ENCODE assay signal across 15 cellular contexts in genomic region chr4:153611679-153612078, GRCh38.
DNase-seq lines count a peak whose midpoint lies in the region; ATAC-seq, FAIRE-seq and TF ChIP-seq lines count a peak whose summit lies in the region.
"Had no signal": no experiment of that assay in that cellular context is flagged by ENCODE, and none has a peak within 500 bp of the region (broad histone marks: within the 10 kb centered on the region; RNA-seq: fewer than 3 reads in every experiment).

No MANE protein-coding gene starts in this region.

- H3K36me3 Mint-ChIP-seq in CD4-positive, alpha-beta T cell (ENCODE audit: low read depth): peaks cover 96% of the 10 kb centered on the region
- peaks cover 77% of the 10 kb centered on the region for H3K36me3 Mint-ChIP-seq in stimulated activated effector memory CD8-positive, alpha-beta T cell treated with anti-CD3 and anti-CD28 coated beads, Interleukin-12 subunit alpha, Interleukin-12 subunit beta, amount 100 ng/mL, for 72 hours

- H3K4me3 ChIP-seq in bronchial epithelial cell (ENCODE audit: low read depth, low read length) (no peak overlapping the region), HepG2 (replicated peaks in 1 of 3; ENCODE audit: insufficient read depth in 1 of 3, low read depth in 2 of 3, low read length in 3 of 3) (no peak overlapping the region), SJCRH30 (no peak overlapping the region)
- H3K4me3 ChIP-seq: psoas muscle, thoracic aorta had no signal

- no peak for DNase-seq in CD4-positive, alpha-beta T cell
- peak; percentile 46 for DNase-seq in HS-5 (ENCODE audit: low read depth)
- peak; percentile 40 for DNase-seq in bronchial epithelial cell (ENCODE audit: low read depth)
- peak; percentile 26 for DNase-seq in kidney tubule cell (ENCODE audit: low spot score)
- no peak for DNase-seq in HepG2 (ENCODE audit: low spot score)
- DNase-seq in stimulated activated effector memory CD8-positive, alpha-beta T cell treated with anti-CD3 and anti-CD28 coated beads, Interleukin-12 subunit alpha, Interleukin-12 subunit beta, amount 100 ng/mL, for 72 hours (ENCODE audit: low spot score in 2 of 2): no peak
- no peak for DNase-seq in SJCRH30
- DNase-seq: aorta, left ventricle myocardium superior, NCI-H187, NCI-H524, psoas muscle had no signal

- H3K4me2 ChIP-seq in HepG2 (ENCODE audit: low read depth, low read length): no peak overlapping the region

- H3K27ac Mint-ChIP-seq in CD4-positive, alpha-beta T cell: peak overlapping the region; percentile 41
- no peak overlapping the region for H3K27ac Mint-ChIP-seq in stimulated activated effector memory CD8-positive, alpha-beta T cell treated with anti-CD3 and anti-CD28 coated beads, Interleukin-12 subunit alpha, Interleukin-12 subunit beta, amount 100 ng/mL, for 72 hours
- H3K27ac Mint-ChIP-seq: nephron had no signal

- no peaks in the 10 kb centered on the region for H3K79me2 ChIP-seq in HepG2 (ENCODE audit: insufficient read depth, low read length)

- H3K36me3 ChIP-seq in bronchial epithelial cell (ENCODE audit: control insufficient read depth, insufficient read depth, low read length) (no peaks in the 10 kb centered on the region), HepG2 (replicated peaks in 1 of 2; ENCODE audit: control insufficient read depth in 1 of 2, insufficient read depth in 2 of 2, low read length in 2 of 2) (no peaks in the 10 kb centered on the region), SJCRH30 (peaks cover 70% of the 10 kb centered on the region)

- no peaks in the 10 kb centered on the region for H3K27me3 Mint-ChIP-seq in CD4-positive, alpha-beta T cell

- WGBS in HepG2 (ENCODE audit: low lambda C conversion rate): 74% methylated on average over 3 of the region's 3 CpGs

- no peak for TF ChIP-seq CTCF in CD4-positive, alpha-beta T cell (IDR thresholded peaks at IDR 0.05)
- TF ChIP-seq CTCF in bronchial epithelial cell (IDR thresholded peaks at IDR 0.05; ENCODE audit: insufficient read depth, low read length, severe bottlenecking) (no peak), HepG2 (CRISPR knock-in tag; IDR thresholded peaks at IDR 0.05) (no peak)

- no peaks in the 10 kb centered on the region for H3K9me3 ChIP-seq in CD4-positive, alpha-beta T cell (ENCODE audit: control insufficient read depth, low read length)
- H3K9me3 ChIP-seq in HepG2 (ENCODE audit: low read length): no peaks in the 10 kb centered on the region
- no peaks in the 10 kb centered on the region; the same call in 1 of the 2 replicates for H3K9me3 ChIP-seq in SJCRH30 (replicated peaks)
- H3K9me3 ChIP-seq: psoas muscle, thoracic aorta had no signal

- TF ChIP-seq POLR2A in HepG2 (IDR thresholded peaks at IDR 0.05; ENCODE audit: insufficient read depth in 1 of 2, low read depth in 2 of 2, low read length in 2 of 2): no peak

- BruUV-seq in HepG2 (replicated peaks; lab: Mats Ljungman, UMichigan): no TSS peak

- H3K4me1 Mint-ChIP-seq in CD4-positive, alpha-beta T cell (ENCODE audit: low read depth): peaks cover 58% of the 10 kb centered on the region
- H3K4me1 Mint-ChIP-seq in stimulated activated effector memory CD8-positive, alpha-beta T cell treated with anti-CD3 and anti-CD28 coated beads, Interleukin-12 subunit alpha, Interleukin-12 subunit beta, amount 100 ng/mL, for 72 hours: peaks cover 36% of the 10 kb centered on the region
- H3K4me1 Mint-ChIP-seq: nephron had no signal

- CTCF ChIA-PET in CD4-positive, alpha-beta T cell (lab: Charles Lee): no interaction called here
- CTCF ChIA-PET in HepG2 (lab: Yijun Ruan, JAX; ENCODE audit: low intra/inter-chr PET ratio, low total read pairs): no interaction called here

- TF ChIP-seq RAD21 in HepG2 (CRISPR knock-in tag; IDR thresholded peaks at IDR 0.05): no peak

- POLR2A ChIA-PET in CD4-positive, alpha-beta T cell (lab: Charles Lee): no interaction called here
- POLR2A ChIA-PET in HepG2 (lab: Yijun Ruan, JAX): no interaction called here

- H3K9me3 Mint-ChIP-seq in CD4-positive, alpha-beta T cell: no peaks in the 10 kb centered on the region
- no peaks in the 10 kb centered on the region for H3K9me3 Mint-ChIP-seq in stimulated activated effector memory CD8-positive, alpha-beta T cell treated with anti-CD3 and anti-CD28 coated beads, Interleukin-12 subunit alpha, Interleukin-12 subunit beta, amount 100 ng/mL, for 72 hours
- H3K9me3 Mint-ChIP-seq: nephron had no signal

- no peak for ATAC-seq in CD4-positive, alpha-beta T cell (ENCODE audit: poor library complexity)
- ATAC-seq in GM18909 (IDR thresholded peaks at IDR 0.05; ENCODE audit: poor library complexity, unreplicated experiment): no peak
- no peak for ATAC-seq in HepG2
- ATAC-seq in stimulated activated effector memory CD8-positive, alpha-beta T cell treated with anti-CD3 and anti-CD28 coated beads, Interleukin-12 subunit alpha, Interleukin-12 subunit beta, amount 100 ng/mL, for 72 hours: no peak
- ATAC-seq: left ventricle myocardium superior, psoas muscle had no signal

- H3K9ac ChIP-seq in HepG2 (ENCODE audit: insufficient read depth, low read depth, low read length): no peak overlapping the region

- no peaks in the 10 kb centered on the region for H3K27me3 ChIP-seq in CD4-positive, alpha-beta T cell (ENCODE audit: control insufficient read depth, insufficient read depth, low read length)
- H3K27me3 ChIP-seq in bronchial epithelial cell (ENCODE audit: control insufficient read depth, insufficient read depth, low read length): no peaks in the 10 kb centered on the region
- H3K27me3 ChIP-seq in HepG2 (ENCODE audit: control insufficient read depth in 1 of 2, insufficient read depth in 2 of 2, low read length in 2 of 2): no peaks in the 10 kb centered on the region
- H3K27me3 ChIP-seq in SJCRH30: no peaks in the 10 kb centered on the region

- no peaks in the 10 kb centered on the region for H4K20me1 ChIP-seq in HepG2 (ENCODE audit: insufficient read depth, low read length)

- H3K4me1 ChIP-seq in HepG2 (ENCODE audit: insufficient read depth, low read length) (no peaks in the 10 kb centered on the region), SJCRH30 (no peaks in the 10 kb centered on the region)
- H3K4me1 ChIP-seq: psoas muscle had no signal

- in situ Hi-C loops in HepG2 (cut with HindIII; ENCODE audit: extremely low pct_ligation_motif_present, low pct_unique_long_range_greater_than_20kb): no loop called here

- TF ChIP-seq EP300 in HepG2 (IDR thresholded peaks at IDR 0.05; ENCODE audit: low read depth in 2 of 2, low read length in 2 of 2): no peak
- TF ChIP-seq EP300 in HepG2 (CRISPR knock-in tag; IDR thresholded peaks at IDR 0.05; ENCODE audit: borderline replicate concordance): no peak

- no peak overlapping the region for H2AFZ ChIP-seq in HepG2 (ENCODE audit: low read length)

- FAIRE-seq in bronchial epithelial cell (lab: Jason Lieb, UNC): no peak
- no peak for FAIRE-seq in HepG2 (lab: Jason Lieb, UNC)

- intact Hi-C loops in CD4-positive, alpha-beta T cell (cut with DNase I, micrococcal nuclease): no loop called here
- intact Hi-C loops in HepG2 (cut with micrococcal nuclease; ENCODE audit: unreplicated experiment): no loop called here

- H3K4me3 Mint-ChIP-seq in CD4-positive, alpha-beta T cell: no peak overlapping the region
- H3K4me3 Mint-ChIP-seq in stimulated activated effector memory CD8-positive, alpha-beta T cell treated with anti-CD3 and anti-CD28 coated beads, Interleukin-12 subunit alpha, Interleukin-12 subunit beta, amount 100 ng/mL, for 72 hours: no peak overlapping the region
- H3K4me3 Mint-ChIP-seq: nephron had no signal

- H3K27ac ChIP-seq in CD4-positive, alpha-beta T cell (ENCODE audit: low read depth, low read length): no peak overlapping the region
- H3K27ac ChIP-seq in HepG2 (ENCODE audit: extremely low read length, insufficient read depth, low read length) (no peak overlapping the region), SJCRH30 (no peak overlapping the region)
- H3K27ac ChIP-seq: psoas muscle, thoracic aorta had no signal

TF ChIP-seq in HepG2, 621 proteins besides CTCF, POLR2A, EP300 and RAD21 (continues in another document):
- TF ChIP-seq ZBTB20 (CRISPR knock-in tag; IDR thresholded peaks at IDR 0.05; ENCODE audit: borderline replicate concordance, low read depth): no peak
- TF ChIP-seq KLF6 (CRISPR knock-in tag; IDR thresholded peaks at IDR 0.05): no peak
- no peak for TF ChIP-seq CBFB (CRISPR knock-in tag; IDR thresholded peaks at IDR 0.05)
- no peak for TF ChIP-seq TRAFD1 (CRISPR knock-in tag; IDR thresholded peaks at IDR 0.05; ENCODE audit: borderline replicate concordance)
- TF ChIP-seq MEIS2 (CRISPR knock-in tag; IDR thresholded peaks at IDR 0.05): no peak
- TF ChIP-seq ZKSCAN5 (CRISPR knock-in tag; IDR thresholded peaks at IDR 0.05): no peak
- no peak for TF ChIP-seq ZNF484 (CRISPR knock-in tag; IDR thresholded peaks at IDR 0.05; ENCODE audit: borderline replicate concordance, low read depth)
- no peak for TF ChIP-seq ZNF770 (CRISPR knock-in tag; IDR thresholded peaks at IDR 0.05)
- TF ChIP-seq IRX3 (CRISPR knock-in tag; IDR thresholded peaks at IDR 0.05; ENCODE audit: borderline replicate concordance, low read depth): no peak
- no peak for TF ChIP-seq CEBPB (IDR thresholded peaks at IDR 0.05; ENCODE audit: borderline replicate concordance, low read depth, low read length)

Comparison
In these comparisons a context has a peak if more than half of its experiments do, and no peak if none do; other contexts are left out.
1. DNase-seq: peak in HS-5 (single experiment), bronchial epithelial cell (single experiment) and kidney tubule cell (single experiment); none in CD4-positive, alpha-beta T cell (0 of 10), HepG2 (single experiment), stimulated activated effector memory CD8-positive, alpha-beta T cell treated with anti-CD3 and anti-CD28 coated beads, Interleukin-12 subunit alpha, Interleukin-12 subunit beta, amount 100 ng/mL, for 72 hours (0 of 2) and SJCRH30 (0 of 2).